In the genomic region with DNA sequence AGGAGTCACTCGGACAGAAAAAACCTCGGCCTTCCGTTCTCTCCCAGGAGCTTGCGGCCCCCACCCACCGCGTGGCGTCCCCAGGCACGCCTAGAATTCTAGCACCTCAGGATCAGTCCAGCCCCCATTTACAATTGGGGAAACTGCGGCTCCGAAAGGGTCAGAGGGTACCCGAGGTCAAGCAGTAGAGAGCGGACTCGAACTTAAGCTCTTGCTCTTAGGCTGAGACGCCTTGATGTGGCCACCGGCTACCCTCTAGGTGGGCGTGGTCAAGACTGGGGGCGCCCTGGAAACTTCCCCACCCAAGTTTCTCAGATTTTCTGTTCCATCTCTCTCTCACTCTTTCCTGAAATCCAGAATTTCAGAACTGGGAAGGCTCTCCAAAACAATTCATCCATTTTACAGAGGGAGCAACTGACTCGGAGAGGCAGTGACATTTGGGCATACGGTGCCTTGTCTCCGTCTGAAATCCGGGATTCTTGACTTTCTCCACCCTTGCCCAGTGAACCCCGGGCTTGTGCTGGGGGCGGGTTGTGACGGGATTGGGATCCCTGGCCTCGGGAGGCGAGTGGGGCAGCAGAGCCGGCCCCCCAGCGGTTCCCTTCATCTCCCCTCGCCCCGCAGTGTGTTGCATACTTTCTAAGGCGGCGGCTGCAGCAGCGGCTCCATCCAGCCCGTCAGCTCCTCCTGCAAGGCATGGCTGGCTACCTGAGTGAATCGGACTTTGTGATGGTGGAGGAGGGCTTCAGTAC, we compare ENCODE assay signal across 8 cellular contexts. TPM values are rescaled to one million over a fixed set of nuclear protein-coding genes. Genes with fewer than 3 reads are reported as not detected.
DNase-seq lines count a peak whose midpoint lies in the region; ATAC-seq and TF ChIP-seq lines count a peak whose summit lies in the region.

No MANE protein-coding gene starts in this region.

- CTCF ChIA-PET in RWPE1 (lab: Yijun Ruan, JAX), result interaction anchor here (0.7 to 0.8 kb wide), 2 partner anchors 112 to 148 kb away, joined by 3 read pairs; no protein-coding TSS in a partner anchor

- peak overlapping the region; percentile 68 for H3K4me3 ChIP-seq in GM12864 (ENCODE audit: low read depth, low read length)
- H3K4me3 ChIP-seq in WI38 (ENCODE audit: low read depth, low read length), result peak overlapping the region; percentile 79
- peak overlapping the region; percentile 64 to 97 (median 75) for H3K4me3 ChIP-seq in heart right ventricle

- WGBS in heart right ventricle, 2 donors, result 11 to 17% methylated on average over 35 of the region's 35 CpGs

- H3K4me1 ChIP-seq in heart right ventricle, result peaks cover 0 to 29% (median 23%) of the 10 kb centered on the region in 9 donors

- TF ChIP-seq CTCF in GM12864 (IDR thresholded peaks at IDR 0.05; ENCODE audit: low read depth, low read length, missing control alignments) (no peak), WI38 (IDR thresholded peaks at IDR 0.05; ENCODE audit: low read depth, low read length) (no peak), heart right ventricle (IDR thresholded peaks at IDR 0.05) (no peak), RWPE1 (conservative IDR thresholded peaks at IDR 0.05; ENCODE audit: low read depth) (no peak)

- H3K27me3 ChIP-seq in heart right ventricle, result peaks cover 0 to 18% (median 0%) of the 10 kb centered on the region in 7 donors

- H3K36me3 ChIP-seq in heart right ventricle, result peaks cover 0 to 3% (median 0%) of the 10 kb centered on the region in 9 donors

- H3K27ac ChIP-seq in heart right ventricle, result peak overlapping the region in 6 of 10 donors; percentile 41 to 81 (median 70)
- no peak overlapping the region for H3K27ac ChIP-seq in RWPE1

- POLR2A ChIA-PET in RWPE1 (lab: Yijun Ruan, JAX; ENCODE audit: low non-redundant PET), result no interaction called here

- peak in 7 of 8 donors; percentile 1 to 37 (median 10) for ATAC-seq in heart right ventricle
- no peak for ATAC-seq in GM18520 (IDR thresholded peaks at IDR 0.05; ENCODE audit: unreplicated experiment)
- no peak for ATAC-seq in GM18517 (IDR thresholded peaks at IDR 0.05; ENCODE audit: unreplicated experiment)

- DNase-seq in GM12864 (ENCODE audit: low read depth) (no peak), heart right ventricle (peak in 1 of 2 donors; percentile 20), retina (peak; percentile 45), RWPE1 (ENCODE audit: low spot score) (no peak), NK-92 (lab: John Stamatoyannopoulos, UW; ENCODE audit: unreplicated experiment) (no peak)

- intact Hi-C loops in heart right ventricle (cut with DNase I), result loop anchor here in 8 of 10 donors (2.0 to 10.0 kb wide), 7 partner anchors 147 to 369 kb away; a partner anchor contains a TSS

- H3K9me3 ChIP-seq in heart right ventricle, result no peaks in the 10 kb centered on the region

RNA-seq across cellular contexts. Expression of a gene that starts 0.8 kb away (rescaled TPM):
- total RNA-seq in heart right ventricle, result 1 to 10 TPM; 1.5 to 6.9 (median 3.1) TPM
- polyA plus RNA-seq in heart right ventricle, result 1 to 10 TPM; 1.1 to 1.2 TPM

RNA-seq across cellular contexts. Expression of a gene that starts 45.0 kb away (rescaled TPM):
- total RNA-seq in heart right ventricle, result 100 to 1,000 TPM in 9 of 10 donors, 10 to 100 TPM in 1; 93.3 to 154 (median 111) TPM
- 100 to 1,000 TPM; 175 to 305 TPM for polyA plus RNA-seq in heart right ventricle

Comparison
In these comparisons a context has a peak if more than half of its experiments do, and no peak if none do; other contexts are left out.
1. ATAC-seq: peak in heart right ventricle (7 of 8); none in GM18520 (single experiment) and GM18517 (single experiment).
2. Peak in every context shown above with its lines, with median percentiles within 50 percentile points of each other: H3K4me3 ChIP-seq.